In genomic region chr14:90837355-90837754, GRCh38 we compare ENCODE assay signal across 14 cellular contexts.
"Had no signal": no experiment of that assay in that cellular context is flagged by ENCODE, and none has a peak within 500 bp of the region (broad histone marks: within the 10 kb centered on the region; RNA-seq: fewer than 3 reads in every experiment).

No MANE protein-coding gene starts in this region.

- H3K27ac Mint-ChIP-seq: nephron had no signal

- H3K4me3 ChIP-seq: gastrocnemius medialis, heart right ventricle, left ventricle myocardium inferior, lung, sigmoid colon, skin epidermis had no signal

- H3K9me3 Mint-ChIP-seq: nephron had no signal

- H3K36me3 ChIP-seq: gastrocnemius medialis, heart right ventricle, left ventricle myocardium inferior, sigmoid colon had no signal

- H3K36me3 Mint-ChIP-seq: naive B cell had no signal

- H3K9me3 ChIP-seq: gastrocnemius medialis, heart right ventricle, left ventricle myocardium inferior, sigmoid colon had no signal

- DNase-seq: effector memory CD4-positive, alpha-beta T cell; gastrocnemius medialis; heart right ventricle; hypothalamus; left ventricle myocardium inferior; mesenchymal stem cell; naive B cell; stimulated activated CD4-positive, alpha-beta T cell treated with anti-CD3 and anti-CD28 coated beads, Interleukin-4, amount 100 ng/mL, for 4 hours; stimulated activated naive CD4-positive, alpha-beta T cell treated with Interleukin-2 at 50 U/mL for 16 hours had no signal

- H3K4me3 Mint-ChIP-seq: naive B cell, nephron had no signal

- ATAC-seq: esophagus mucosa, gastrocnemius medialis, heart right ventricle had no signal

- H3K27me3 ChIP-seq: gastrocnemius medialis, heart right ventricle, sigmoid colon had no signal

- H3K27ac ChIP-seq: sigmoid colon, skin epidermis had no signal

- H3K4me1 ChIP-seq: gastrocnemius medialis, sigmoid colon had no signal
